In the genomic region with DNA sequence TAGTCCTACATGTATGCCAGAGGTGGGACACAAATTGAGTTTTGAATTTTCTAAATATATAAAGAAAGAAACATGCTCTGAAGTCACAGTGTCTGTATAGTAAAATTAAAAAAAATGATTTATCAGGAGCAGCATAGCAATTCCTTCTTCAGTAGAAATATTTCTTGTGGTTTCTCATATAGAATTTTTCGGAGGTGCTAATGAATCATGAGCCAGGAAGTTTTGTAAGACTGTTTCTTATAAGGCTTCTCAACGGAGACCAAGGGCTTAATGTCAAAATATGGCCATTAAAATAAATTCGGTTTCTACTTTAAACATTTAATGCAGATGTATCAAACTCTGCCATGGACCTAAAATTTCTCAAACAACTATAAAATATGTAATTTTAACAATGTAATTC, we compare ENCODE assay signal across 15 cellular contexts.
"Had no signal": no experiment of that assay in that cellular context is flagged by ENCODE, and none has a peak within 500 bp of the region (broad histone marks: within the 10 kb centered on the region; RNA-seq: fewer than 3 reads in every experiment).

No MANE protein-coding gene starts in this region.

- H3K27ac ChIP-seq: coronary artery, thyroid gland had no signal

- H3K27ac Mint-ChIP-seq: activated CD4-positive, alpha-beta memory T cell treated with anti-CD3 and anti-CD28 coated beads, Interleukin-2, amount 10 ng/mL, durations not matched to agents 7 days and 5 days; activated T-cell treated with anti-CD3 and anti-CD28 coated beads, Interleukin-2, amount 50 U/mL, for 24 hours; immature natural killer cell; stimulated activated effector memory CD8-positive, alpha-beta T cell treated with anti-CD3 and anti-CD28 coated beads, Interleukin-12 subunit alpha, Interleukin-12 subunit beta, amount 100 ng/mL, for 72 hours had no signal

- H3K36me3 Mint-ChIP-seq: immature natural killer cell; natural killer cell treated with Interleukin-12 subunit alpha and Interleukin-12 subunit beta and Interleukin-15 and Interleukin-18, amount 100 ng/mL, for 72 hours; stimulated activated effector memory CD8-positive, alpha-beta T cell treated with anti-CD3 and anti-CD28 coated beads, Interleukin-12 subunit alpha, Interleukin-12 subunit beta, amount 100 ng/mL, for 72 hours had no signal

- H3K4me3 Mint-ChIP-seq: activated CD4-positive, alpha-beta memory T cell treated with anti-CD3 and anti-CD28 coated beads, Interleukin-2, amount 10 ng/mL, durations not matched to agents 7 days and 5 days; activated CD4-positive, alpha-beta T cell treated with anti-CD3 and anti-CD28 coated beads for 36 hours; activated T-cell treated with anti-CD3 and anti-CD28 coated beads, Interleukin-2, amount 50 U/mL, for 24 hours; immature natural killer cell; stimulated activated effector memory CD8-positive, alpha-beta T cell treated with anti-CD3 and anti-CD28 coated beads, Interleukin-12 subunit alpha, Interleukin-12 subunit beta, amount 100 ng/mL, for 72 hours had no signal

- H3K27me3 Mint-ChIP-seq: activated CD4-positive, alpha-beta T cell treated with anti-CD3 and anti-CD28 coated beads for 36 hours; activated T-cell treated with anti-CD3 and anti-CD28 coated beads, Interleukin-2, amount 50 U/mL, for 24 hours had no signal

- H3K4me3 ChIP-seq: coronary artery, thyroid gland had no signal

- H3K9me3 ChIP-seq: thyroid gland had no signal

- H3K36me3 ChIP-seq: thyroid gland had no signal

- H3K9me3 Mint-ChIP-seq: activated CD4-positive, alpha-beta memory T cell treated with anti-CD3 and anti-CD28 coated beads, Interleukin-2, amount 10 ng/mL, durations not matched to agents 7 days and 5 days; activated T-cell treated with anti-CD3 and anti-CD28 coated beads, Interleukin-2, amount 50 U/mL, for 24 hours; immature natural killer cell; natural killer cell treated with Interleukin-12 subunit alpha and Interleukin-12 subunit beta and Interleukin-15 and Interleukin-18, amount 100 ng/mL, for 72 hours; stimulated activated effector memory CD8-positive, alpha-beta T cell treated with anti-CD3 and anti-CD28 coated beads, Interleukin-12 subunit alpha, Interleukin-12 subunit beta, amount 100 ng/mL, for 72 hours had no signal

- H3K27me3 ChIP-seq: thyroid gland had no signal

- DNase-seq: activated CD4-positive, alpha-beta memory T cell treated with anti-CD3 and anti-CD28 coated beads, Interleukin-2, amount 10 ng/mL, durations not matched to agents 7 days and 5 days; activated CD4-positive, alpha-beta T cell treated with anti-CD3 and anti-CD28 coated beads for 36 hours; activated naive CD4-positive, alpha-beta T cell treated with anti-CD3 and anti-CD28 coated beads, Interleukin-2, amount 50 U/mL, for 16 hours; activated T-cell treated with anti-CD3 and anti-CD28 coated beads, Interleukin-2, amount 50 U/mL, for 24 hours; central memory CD4-positive, alpha-beta T cell; effector CD8-positive, alpha-beta T cell; foreskin melanocyte; immature natural killer cell; nucleus accumbens; posterior cingulate gyrus; retina; thyroid gland had no signal

- ATAC-seq: activated CD4-positive, alpha-beta T cell treated with anti-CD3 and anti-CD28 coated beads for 36 hours; stimulated activated effector memory CD8-positive, alpha-beta T cell treated with anti-CD3 and anti-CD28 coated beads, Interleukin-12 subunit alpha, Interleukin-12 subunit beta, amount 100 ng/mL, for 72 hours had no signal
